In genomic region chr13:78201411-78201810, GRCh38 we compare ENCODE assay signal across 14 cellular contexts.
A peak's percentile ranks its signal among the peaks of the same experiment; 100 is the strongest.
DNase-seq lines count a peak whose midpoint lies in the region; ATAC-seq and TF ChIP-seq lines count a peak whose summit lies in the region.
"Had no signal": no experiment of that assay in that cellular context is flagged by ENCODE, and none has a peak within 500 bp of the region (broad histone marks: within the 10 kb centered on the region; RNA-seq: fewer than 3 reads in every experiment).

No MANE protein-coding gene starts in this region.

- CTCF ChIA-PET in GM10248 (lab: Yijun Ruan, JAX) = interaction anchor here (1.0 to 1.7 kb wide), 7 partner anchors 8 to 80 kb away, joined by 3 to 6 read pairs (median 4); no protein-coding TSS in a partner anchor
- CTCF ChIA-PET in activated CD4-positive, alpha-beta T cell treated with anti-CD3 and anti-CD28 coated beads, Interleukin-2, amount 10 ng/mL, durations not matched to agents 7 days and 5 days (lab: Charles Lee) = interaction anchor here (1.4 kb wide), 1 partner anchor 39 kb away, joined by 4 read pairs; no protein-coding TSS in a partner anchor
- CTCF ChIA-PET in activated CD4-positive, alpha-beta memory T cell treated with anti-CD3 and anti-CD28 coated beads for 36 hours (lab: Charles Lee) = no interaction called here

- ATAC-seq in GM19025 (IDR thresholded peaks at IDR 0.05; ENCODE audit: low read depth, unreplicated experiment) (peak; percentile 68), HG02571 (IDR thresholded peaks at IDR 0.05; ENCODE audit: unreplicated experiment) (peak; percentile 83), HG03378 (IDR thresholded peaks at IDR 0.05; ENCODE audit: unreplicated experiment) (peak; percentile 79)

- intact Hi-C loops in activated CD4-positive, alpha-beta memory T cell treated with anti-CD3 and anti-CD28 coated beads for 36 hours (cut with micrococcal nuclease) = no loop called here

- no peaks in the 10 kb centered on the region for H3K4me1 Mint-ChIP-seq in activated CD4-positive, alpha-beta T cell treated with anti-CD3 and anti-CD28 coated beads, Interleukin-2, amount 10 ng/mL, durations not matched to agents 7 days and 5 days
- H3K4me1 Mint-ChIP-seq in activated CD4-positive, alpha-beta memory T cell treated with anti-CD3 and anti-CD28 coated beads for 36 hours (ENCODE audit: low read depth) = no peaks in the 10 kb centered on the region

- no peak for TF ChIP-seq CTCF in GM10248 (IDR thresholded peaks at IDR 0.05; ENCODE audit: control extremely low read depth, extremely low read depth, low read depth, missing control alignments)

- POLR2A ChIA-PET in GM10248 (lab: Yijun Ruan, JAX) = no interaction called here
- POLR2A ChIA-PET in activated CD4-positive, alpha-beta T cell treated with anti-CD3 and anti-CD28 coated beads, Interleukin-2, amount 10 ng/mL, durations not matched to agents 7 days and 5 days (lab: Charles Lee) = no interaction called here
- POLR2A ChIA-PET in activated CD4-positive, alpha-beta memory T cell treated with anti-CD3 and anti-CD28 coated beads for 36 hours (lab: Charles Lee) = no interaction called here

- H3K27me3 Mint-ChIP-seq in activated CD4-positive, alpha-beta T cell treated with anti-CD3 and anti-CD28 coated beads, Interleukin-2, amount 10 ng/mL, durations not matched to agents 7 days and 5 days = no peaks in the 10 kb centered on the region
- no peaks in the 10 kb centered on the region for H3K27me3 Mint-ChIP-seq in activated CD4-positive, alpha-beta memory T cell treated with anti-CD3 and anti-CD28 coated beads for 36 hours

- DNase-seq in GM10248 (ENCODE audit: extremely low spot score) (peak; percentile 28), NCI-H69 (lab: John Stamatoyannopoulos, UW) (no peak), SW480 (ENCODE audit: low spot score) (no peak)
- DNase-seq in activated CD4-positive, alpha-beta T cell treated with anti-CD3 and anti-CD28 coated beads, Interleukin-2, amount 10 ng/mL, durations not matched to agents 7 days and 5 days = no peak
- DNase-seq in activated CD4-positive, alpha-beta memory T cell treated with anti-CD3 and anti-CD28 coated beads for 36 hours = no peak
- DNase-seq: activated CD4-positive, CD25-positive, alpha-beta regulatory T cell treated with anti-CD3 and anti-CD28 coated beads, Interleukin-2, amount 50 U/mL, for 72 hours; activated T-cell treated with anti-CD3 and anti-CD28 coated beads, Interleukin-2, amount 50 U/mL, for 24 hours; central memory CD4-positive, alpha-beta T cell; NCI-H510A; stimulated activated CD4-positive, alpha-beta T cell treated with anti-CD3 and anti-CD28 coated beads, Interleukin-12 subunit alpha, Interleukin-12 subunit beta, amount 100 ng/mL, for 4 hours; T-helper 1 cell had no signal

- H3K36me3 Mint-ChIP-seq in activated CD4-positive, alpha-beta T cell treated with anti-CD3 and anti-CD28 coated beads, Interleukin-2, amount 10 ng/mL, durations not matched to agents 7 days and 5 days (ENCODE audit: low read depth) = no peaks in the 10 kb centered on the region
- no peaks in the 10 kb centered on the region for H3K36me3 Mint-ChIP-seq in activated CD4-positive, alpha-beta memory T cell treated with anti-CD3 and anti-CD28 coated beads for 36 hours

- H3K9me3 Mint-ChIP-seq in activated CD4-positive, alpha-beta T cell treated with anti-CD3 and anti-CD28 coated beads, Interleukin-2, amount 10 ng/mL, durations not matched to agents 7 days and 5 days = no peaks in the 10 kb centered on the region
- no peaks in the 10 kb centered on the region for H3K9me3 Mint-ChIP-seq in activated CD4-positive, alpha-beta memory T cell treated with anti-CD3 and anti-CD28 coated beads for 36 hours
- H3K9me3 Mint-ChIP-seq: activated T-cell treated with anti-CD3 and anti-CD28 coated beads, Interleukin-2, amount 50 U/mL, for 24 hours had no signal

- no peak overlapping the region for H3K27ac Mint-ChIP-seq in activated CD4-positive, alpha-beta T cell treated with anti-CD3 and anti-CD28 coated beads, Interleukin-2, amount 10 ng/mL, durations not matched to agents 7 days and 5 days
- no peak overlapping the region for H3K27ac Mint-ChIP-seq in activated CD4-positive, alpha-beta memory T cell treated with anti-CD3 and anti-CD28 coated beads for 36 hours
- H3K27ac Mint-ChIP-seq: activated T-cell treated with anti-CD3 and anti-CD28 coated beads, Interleukin-2, amount 50 U/mL, for 24 hours had no signal

- H3K4me3 Mint-ChIP-seq in activated CD4-positive, alpha-beta T cell treated with anti-CD3 and anti-CD28 coated beads, Interleukin-2, amount 10 ng/mL, durations not matched to agents 7 days and 5 days = no peak overlapping the region
- H3K4me3 Mint-ChIP-seq in activated CD4-positive, alpha-beta memory T cell treated with anti-CD3 and anti-CD28 coated beads for 36 hours = no peak overlapping the region
- H3K4me3 Mint-ChIP-seq: activated T-cell treated with anti-CD3 and anti-CD28 coated beads, Interleukin-2, amount 50 U/mL, for 24 hours had no signal
